16 cellular contexts compared by ENCODE assay signal in the genomic region with DNA sequence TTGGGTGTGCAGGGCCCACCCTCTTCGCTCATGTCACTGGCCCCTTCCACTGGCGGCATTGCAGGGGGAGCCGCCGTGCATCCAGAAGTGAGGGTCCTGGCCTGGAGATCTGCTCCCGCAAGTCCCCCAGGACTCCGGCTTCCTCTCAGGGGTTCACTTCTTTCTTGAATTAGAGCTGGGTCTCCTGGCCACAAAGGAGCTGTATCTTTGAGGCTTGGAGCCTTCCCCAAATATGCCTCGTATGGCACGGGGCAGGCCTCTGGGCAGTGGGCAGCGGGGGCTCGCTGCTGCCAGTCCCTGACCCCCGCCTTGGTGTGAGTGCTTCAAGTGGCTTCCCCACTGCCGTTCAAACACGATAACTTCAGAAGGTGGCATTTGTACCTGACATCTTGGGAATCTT. TPM values are rescaled to one million over a fixed set of nuclear protein-coding genes. Genes with fewer than 3 reads are reported as not detected.
DNase-seq lines count a peak whose midpoint lies in the region; ATAC-seq and TF ChIP-seq lines count a peak whose summit lies in the region.
"Had no signal": no experiment of that assay in that cellular context is flagged by ENCODE, and none has a peak within 500 bp of the region (broad histone marks: within the 10 kb centered on the region; RNA-seq: fewer than 3 reads in every experiment).

No MANE protein-coding gene starts in this region.

- no peak overlapping the region for H2AFZ ChIP-seq in GM23338

- no peaks in the 10 kb centered on the region for H3K79me2 ChIP-seq in GM23338 (replicated peaks; ENCODE audit: insufficient read depth)

- no peak for TF ChIP-seq EP300 in ovary (IDR thresholded peaks at IDR 0.05)

- no peak for TF ChIP-seq POLR2A in ovary (IDR thresholded peaks at IDR 0.05)
- TF ChIP-seq POLR2A in adrenal gland (IDR thresholded peaks at IDR 0.05), result no peak

- no peaks in the 10 kb centered on the region for H3K27me3 ChIP-seq in GM23338 (ENCODE audit: insufficient read depth)
- H3K27me3 ChIP-seq in left ventricle myocardium inferior (ENCODE audit: low read depth), result peaks cover 7% of the 10 kb centered on the region
- no peaks in the 10 kb centered on the region for H3K27me3 ChIP-seq in ovary
- no peaks in the 10 kb centered on the region for H3K27me3 ChIP-seq in foreskin keratinocyte
- no peaks in the 10 kb centered on the region for H3K27me3 ChIP-seq in adrenal gland
- H3K27me3 ChIP-seq: MG63, thyroid gland had no signal

- POLR2A ChIA-PET in activated CD4-positive, alpha-beta T cell treated with anti-CD3 and anti-CD28 coated beads for 36 hours (lab: Charles Lee), result no interaction called here

- H3K36me3 Mint-ChIP-seq in activated CD4-positive, alpha-beta T cell treated with anti-CD3 and anti-CD28 coated beads for 36 hours (ENCODE audit: low read depth), result no peaks in the 10 kb centered on the region
- H3K36me3 Mint-ChIP-seq in GM23338 (ENCODE audit: low read depth), result peaks cover 13% of the 10 kb centered on the region; the same call in 2 of the 3 replicates

- 90 to 91% (median 90%) methylated on average over 13 of the region's 13 CpGs for WGBS in ovary, 3 donors
- 92 to 96% (median 95%) methylated on average over 10 to 13 of the region's 13 CpGs for WGBS in adrenal gland, 4 donors

- H3F3A ChIP-seq in GM23338 (replicated peaks; ENCODE audit: low read depth), result 0 out of 2 replicates have a peak, but pooled peaks cover 18% of the 10 kb centered on the region

- H3K9me3 ChIP-seq in left ventricle myocardium inferior (replicated peaks) (no peaks in the 10 kb centered on the region), ovary (no peaks in the 10 kb centered on the region), adrenal gland (replicated peaks in 1 of 3) (no peaks in the 10 kb centered on the region)
- H3K9me3 ChIP-seq: thyroid gland had no signal

- no peak for ATAC-seq in activated CD4-positive, alpha-beta T cell treated with anti-CD3 and anti-CD28 coated beads for 36 hours
- ATAC-seq in GM23338, result no peak
- no peak for ATAC-seq in foreskin keratinocyte
- ATAC-seq in HG02610 (IDR thresholded peaks at IDR 0.05; ENCODE audit: unreplicated experiment), result no peak

- H3K4me1 Mint-ChIP-seq in activated CD4-positive, alpha-beta T cell treated with anti-CD3 and anti-CD28 coated beads for 36 hours, result peaks cover 72% of the 10 kb centered on the region
- H3K4me1 Mint-ChIP-seq in GM23338, result peaks cover 33% of the 10 kb centered on the region

- intact Hi-C loops in activated CD4-positive, alpha-beta T cell treated with anti-CD3 and anti-CD28 coated beads for 36 hours (cut with DNase I, micrococcal nuclease), result no loop called here
- intact Hi-C loops in left ventricle myocardium inferior (cut with micrococcal nuclease) (no loop called here), ovary (cut with DNase I) (no loop called here), adrenal gland (cut with DNase I) (no loop called here)

- H3K36me3 ChIP-seq in GM23338 (ENCODE audit: insufficient read depth) (no peaks in the 10 kb centered on the region; the same call in 1 of the 2 replicates), left ventricle myocardium inferior (no peaks in the 10 kb centered on the region), ovary (no peaks in the 10 kb centered on the region), adrenal gland (replicated peaks in 1 of 2) (no peaks in the 10 kb centered on the region)
- H3K36me3 ChIP-seq: MG63, thyroid gland had no signal

- no peak for DNase-seq in activated CD4-positive, alpha-beta T cell treated with anti-CD3 and anti-CD28 coated beads for 36 hours
- no peak for DNase-seq in activated CD4-positive, alpha-beta T cell treated with anti-CD3 and anti-CD28 coated beads, Interleukin-2, amount 50 U/mL, for 48 hours
- DNase-seq in GM23338 (ENCODE audit: low spot score) (no peak), left ventricle myocardium inferior (no peak), ovary (peak in 3 of 5 donors; percentile 20 to 46 (median 31)), foreskin keratinocyte (no peak), adrenal gland (no peak)
- DNase-seq: 8988T; activated naive CD4-positive, alpha-beta T cell treated with anti-CD3 and anti-CD28 coated beads for 36 hours; MG63; NCI-H526 treated with DMSO at 0.1 percent for 48 hours; T-helper 1 cell had no signal

- CTCF ChIA-PET in activated CD4-positive, alpha-beta T cell treated with anti-CD3 and anti-CD28 coated beads for 36 hours (lab: Charles Lee), result interaction anchor here (0.6 to 2.4 kb wide), 4 partner anchors 11 to 191 kb away, joined by 3 to 7 read pairs (median 3); no protein-coding TSS in a partner anchor

- H3K27me3 Mint-ChIP-seq in activated CD4-positive, alpha-beta T cell treated with anti-CD3 and anti-CD28 coated beads for 36 hours, result no peaks in the 10 kb centered on the region
- peaks cover 17% of the 10 kb centered on the region for H3K27me3 Mint-ChIP-seq in GM23338 (ENCODE audit: insufficient read depth, low read depth, poor library complexity)

- H3K4me1 ChIP-seq in GM23338 (ENCODE audit: insufficient read depth), result peaks cover 6% of the 10 kb centered on the region
- H3K4me1 ChIP-seq in left ventricle myocardium inferior, result peaks cover 43% of the 10 kb centered on the region
- H3K4me1 ChIP-seq in ovary (ENCODE audit: insufficient read depth), result peaks cover 26% of the 10 kb centered on the region
- H3K4me1 ChIP-seq in foreskin keratinocyte, result no peaks in the 10 kb centered on the region
- peaks cover 14 to 26% of the 10 kb centered on the region in 2 donors for H3K4me1 ChIP-seq in adrenal gland (replicated peaks in 1 of 2)

- no peaks in the 10 kb centered on the region for H3K9me3 Mint-ChIP-seq in activated CD4-positive, alpha-beta T cell treated with anti-CD3 and anti-CD28 coated beads for 36 hours (ENCODE audit: low read depth)
- H3K9me3 Mint-ChIP-seq in GM23338, result peaks cover 9% of the 10 kb centered on the region
- H3K9me3 Mint-ChIP-seq: activated naive CD4-positive, alpha-beta T cell treated with anti-CD3 and anti-CD28 coated beads for 36 hours had no signal

- H3K4me2 ChIP-seq in GM23338, result no peak overlapping the region

- H3K9me2 ChIP-seq in GM23338 (ENCODE audit: insufficient read depth), result no peaks in the 10 kb centered on the region

- H3K27ac ChIP-seq in GM23338 (ENCODE audit: low read depth) (peak overlapping the region; percentile 32; the same call in 1 of the 2 replicates), left ventricle myocardium inferior (replicated peaks) (peak overlapping the region; percentile 97), ovary (peak overlapping the region in 1 of 2 donors; percentile 12), foreskin keratinocyte (no peak overlapping the region), adrenal gland (no peak overlapping the region)

- peak overlapping the region; percentile 42 for H3K27ac Mint-ChIP-seq in activated CD4-positive, alpha-beta T cell treated with anti-CD3 and anti-CD28 coated beads for 36 hours
- no peak overlapping the region for H3K27ac Mint-ChIP-seq in GM23338

- no peak overlapping the region for H3K4me3 ChIP-seq in GM23338
- no peak overlapping the region for H3K4me3 ChIP-seq in left ventricle myocardium inferior
- H3K4me3 ChIP-seq in ovary, result no peak overlapping the region
- no peak overlapping the region for H3K4me3 ChIP-seq in adrenal gland
- H3K4me3 ChIP-seq: MG63, thyroid gland had no signal

- TF ChIP-seq CTCF in GM23338 (conservative IDR thresholded peaks at IDR 0.05; ENCODE audit: low read depth in 2 of 2) (no peak), left ventricle myocardium inferior (IDR thresholded peaks at IDR 0.05; ENCODE audit: borderline replicate concordance) (no peak), ovary (IDR thresholded peaks at IDR 0.05) (no peak), foreskin keratinocyte (conservative IDR thresholded peaks at IDR 0.05) (no peak), adrenal gland (IDR thresholded peaks at IDR 0.05) (no peak)

- H4K20me1 ChIP-seq in GM23338 (replicated peaks; ENCODE audit: insufficient read depth), result no peaks in the 10 kb centered on the region

- no peak overlapping the region for H3K4me3 Mint-ChIP-seq in activated CD4-positive, alpha-beta T cell treated with anti-CD3 and anti-CD28 coated beads for 36 hours
- H3K4me3 Mint-ChIP-seq in GM23338, result no peak overlapping the region

RNA-seq across cellular contexts. Expression of gene IFITM3, which starts 7.4 kb away (rescaled TPM):
- total RNA-seq in activated CD4-positive, alpha-beta T cell treated with anti-CD3 and anti-CD28 coated beads for 36 hours, result 100 to 1,000 TPM in 1 of 2 experiments, 10 to 100 TPM in 1; 77.5 to 122 TPM
- 72.4 and 82.3 TPM in 2 replicates for total RNA-seq in GM23338 (2014; rRNA removed; shearing (Covaris generic))
- polyA plus RNA-seq in GM23338 (2016; fragmentation: Nextera tagmentation; extraction: Ambion mirVana) (829 and 840 TPM in 2 replicates), ovary (1,000 to 10,000 TPM in 1 of 2 donors, 100 to 1,000 TPM in 1; 506 to 1,096 TPM), foreskin keratinocyte (1,963 and 2,381 TPM in 2 replicates), adrenal gland (1,000 to 10,000 TPM in 1 of 3 donors, 100 to 1,000 TPM in 2; 454 to 1,592 (median 502) TPM)
- total RNA-seq in left ventricle myocardium inferior (259 TPM), ovary (1,000 to 10,000 TPM in 2 of 7 donors, 100 to 1,000 TPM in 5; 150 to 1,394 (median 665) TPM), foreskin keratinocyte (934 and 1,022 TPM in 2 replicates), adrenal gland (100 to 1,000 TPM; 120 to 946 (median 395) TPM)

RNA-seq across cellular contexts. Expression of gene IFITM1, which starts 14.2 kb away (rescaled TPM):
- 100 to 1,000 TPM; 248 to 285 TPM for total RNA-seq in activated CD4-positive, alpha-beta T cell treated with anti-CD3 and anti-CD28 coated beads for 36 hours
- 396 and 409 TPM in 2 replicates for total RNA-seq in GM23338 (2014; rRNA removed; shearing (Covaris generic))
- polyA plus RNA-seq in GM23338 (2016; fragmentation: Nextera tagmentation; extraction: Ambion mirVana), result 1,180 and 1,194 TPM in 2 replicates
- total RNA-seq in left ventricle myocardium inferior, result 83.5 TPM
- 100 to 1,000 TPM; 317 to 760 (median 496) TPM for total RNA-seq in ovary
- polyA plus RNA-seq in ovary, result 100 to 1,000 TPM; 211 to 748 TPM
- 399 and 491 TPM in 2 replicates for total RNA-seq in foreskin keratinocyte
- polyA plus RNA-seq in foreskin keratinocyte, result 615 and 795 TPM in 2 replicates
- 100 to 1,000 TPM in 3 of 8 donors, 10 to 100 TPM in 5; 52.8 to 238 (median 85.3) TPM for total RNA-seq in adrenal gland
- 100 to 1,000 TPM in 2 of 3 donors, 10 to 100 TPM in 1; 84.6 to 360 (median 139) TPM for polyA plus RNA-seq in adrenal gland

RNA-seq across cellular contexts. Expression of gene IFITM2, which starts 20.4 kb away (rescaled TPM):
- 100 to 1,000 TPM; 451 to 474 TPM for total RNA-seq in activated CD4-positive, alpha-beta T cell treated with anti-CD3 and anti-CD28 coated beads for 36 hours
- 57.3 and 91.2 TPM in 2 replicates for total RNA-seq in GM23338 (2014; rRNA removed; shearing (Covaris generic))
- polyA plus RNA-seq in GM23338 (2016; fragmentation: Nextera tagmentation; extraction: Ambion mirVana) (857 and 906 TPM in 2 replicates), ovary (100 to 1,000 TPM; 306 to 616 TPM), foreskin keratinocyte (39.8 and 55.8 TPM in 2 replicates), adrenal gland (100 to 1,000 TPM; 290 to 835 (median 443) TPM)
- total RNA-seq in left ventricle myocardium inferior (160 TPM), ovary (1,000 to 10,000 TPM in 1 of 7 donors, 100 to 1,000 TPM in 6; 207 to 1,149 (median 546) TPM), foreskin keratinocyte (224 and 342 TPM in 2 replicates), adrenal gland (100 to 1,000 TPM in 7 of 8 donors, 10 to 100 TPM in 1; 96.5 to 269 (median 190) TPM)

RNA-seq across cellular contexts. Expression of gene IFITM5, which starts 28.7 kb away (rescaled TPM):
- not detected for total RNA-seq in activated CD4-positive, alpha-beta T cell treated with anti-CD3 and anti-CD28 coated beads for 36 hours
- total RNA-seq in GM23338 (2014; rRNA removed; shearing (Covaris generic)), result not detected in 2 replicates
- polyA plus RNA-seq in GM23338 (2016; fragmentation: Nextera tagmentation; extraction: Ambion mirVana) (0.42 TPM in 1 of 2 replicates, not detected in the other), ovary (not detected), foreskin keratinocyte (not detected in 2 replicates), adrenal gland (not detected)
- total RNA-seq in left ventricle myocardium inferior (not detected), ovary (not detected), foreskin keratinocyte (not detected in 2 replicates), adrenal gland (not detected)
- total RNA-seq: activated naive CD4-positive, alpha-beta T cell treated with anti-CD3 and anti-CD28 coated beads for 36 hours; HT1080; mononuclear cell; thyroid gland had no signal

RNA-seq across cellular contexts. Expression of gene PGGHG, which starts 39.1 kb away (rescaled TPM):
- 10 to 100 TPM; 73.4 to 82.3 TPM for total RNA-seq in activated CD4-positive, alpha-beta T cell treated with anti-CD3 and anti-CD28 coated beads for 36 hours
- 45.4 and 55.8 TPM in 2 replicates for total RNA-seq in GM23338 (2014; rRNA removed; shearing (Covaris generic))
- polyA plus RNA-seq in GM23338 (2016; fragmentation: Nextera tagmentation; extraction: Ambion mirVana), result 18.1 and 24.9 TPM in 2 replicates
- total RNA-seq in left ventricle myocardium inferior, result 7.2 TPM
- 10 to 100 TPM in 4 of 7 donors, 1 to 10 TPM in 3; 3.3 to 21.3 (median 10.6) TPM for total RNA-seq in ovary
- polyA plus RNA-seq in ovary, result 1 to 10 TPM in 1 of 2 donors, under 1 TPM in 1; 0.25 to 6.1 TPM
- 7.3 and 12.3 TPM in 2 replicates for total RNA-seq in foreskin keratinocyte
- polyA plus RNA-seq in foreskin keratinocyte, result 7.5 and 10.2 TPM in 2 replicates
- total RNA-seq in adrenal gland, result 1 to 10 TPM; 1.2 to 9.8 (median 7.1) TPM
- polyA plus RNA-seq in adrenal gland, result 10 to 100 TPM in 2 of 3 donors, under 1 TPM in 1; 0.55 to 77.2 (median 29.4) TPM

Comparison
In these comparisons a context has a peak if more than half of its experiments do, and no peak if none do; other contexts are left out.
1. DNase-seq: peak in ovary (3 of 5); none in activated CD4-positive, alpha-beta T cell treated with anti-CD3 and anti-CD28 coated beads for 36 hours (single experiment), activated CD4-positive, alpha-beta T cell treated with anti-CD3 and anti-CD28 coated beads, Interleukin-2, amount 50 U/mL, for 48 hours (0 of 2), GM23338 (single experiment), left ventricle myocardium inferior (single experiment), foreskin keratinocyte (0 of 2) and adrenal gland (0 of 7).
2. H3K27ac ChIP-seq: peak in GM23338 (single experiment) and left ventricle myocardium inferior (single experiment); none in foreskin keratinocyte (single experiment) and adrenal gland (0 of 5).